In the genomic region with DNA sequence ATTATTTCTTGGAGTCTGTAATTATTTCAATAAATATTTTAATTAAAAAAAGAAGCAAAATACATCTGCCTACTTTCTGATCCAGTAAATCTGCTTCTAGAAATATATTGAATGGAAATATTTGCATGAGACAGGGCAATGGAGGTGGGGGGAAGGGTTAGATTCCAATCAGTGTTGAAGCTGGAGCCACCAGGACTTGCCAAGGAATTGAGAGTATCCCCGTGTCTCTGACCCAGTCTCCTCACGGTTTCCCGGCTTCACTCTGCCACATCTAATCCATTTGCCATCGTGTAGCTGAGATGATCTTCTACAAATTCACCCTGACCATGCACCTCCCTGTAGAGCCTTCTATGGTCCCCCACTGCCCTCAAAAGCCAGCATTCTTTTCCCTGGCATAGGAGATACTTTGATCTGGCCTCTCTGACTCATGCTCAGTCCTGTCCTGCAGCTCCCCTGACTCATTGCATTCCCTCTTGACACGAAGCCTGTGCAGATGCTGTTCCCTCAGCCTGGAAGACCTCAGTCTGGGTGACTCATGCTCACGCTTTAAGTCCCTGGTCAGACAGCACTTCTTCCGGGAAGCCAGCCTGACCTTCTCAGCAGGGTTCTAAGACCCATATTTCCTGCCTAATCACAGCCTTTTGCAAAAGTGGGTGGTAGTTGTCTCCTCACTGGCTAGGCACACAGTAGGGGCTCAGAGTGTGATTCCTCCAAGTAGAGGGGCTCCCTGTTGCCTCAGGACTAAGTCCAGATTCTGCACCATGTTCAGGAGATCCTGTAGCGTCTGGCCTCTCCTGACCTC, we compare ENCODE assay signal across 1 cellular context.
A peak's percentile ranks its signal among the peaks of the same experiment; 100 is the strongest.
TF ChIP-seq lines count a peak whose summit lies in the region.

No MANE protein-coding gene starts in this region.

TF ChIP-seq in K562, 482 proteins besides CTCF, POLR2A, EP300 and RAD21 (continued from another document and continues in another):
- peak; percentile 100 for TF ChIP-seq JUN (IDR thresholded peaks at IDR 0.05; ENCODE audit: borderline replicate concordance, low read depth, low read length)
- TF ChIP-seq JUN (CRISPR knock-in tag; IDR thresholded peaks at IDR 0.05; ENCODE audit: borderline replicate concordance), result peak; percentile 93; the same call in 1 of the 2 replicates
- peak; percentile 95 for TF ChIP-seq SMARCE1 (IDR thresholded peaks at IDR 0.05)
- TF ChIP-seq CC2D1A (IDR thresholded peaks at IDR 0.05), result peak; percentile 47; the same call in 1 of the 2 replicates
- TF ChIP-seq ZNF79 (CRISPR knock-in tag; IDR thresholded peaks at IDR 0.05; ENCODE audit: low read depth), result no peak
- 0 out of 2 replicates have a peak, but pooled peaks have one; percentile 16 for TF ChIP-seq HCFC1 (IDR thresholded peaks at IDR 0.05; ENCODE audit: low read depth, low read length)
- TF ChIP-seq, protein P1, sequence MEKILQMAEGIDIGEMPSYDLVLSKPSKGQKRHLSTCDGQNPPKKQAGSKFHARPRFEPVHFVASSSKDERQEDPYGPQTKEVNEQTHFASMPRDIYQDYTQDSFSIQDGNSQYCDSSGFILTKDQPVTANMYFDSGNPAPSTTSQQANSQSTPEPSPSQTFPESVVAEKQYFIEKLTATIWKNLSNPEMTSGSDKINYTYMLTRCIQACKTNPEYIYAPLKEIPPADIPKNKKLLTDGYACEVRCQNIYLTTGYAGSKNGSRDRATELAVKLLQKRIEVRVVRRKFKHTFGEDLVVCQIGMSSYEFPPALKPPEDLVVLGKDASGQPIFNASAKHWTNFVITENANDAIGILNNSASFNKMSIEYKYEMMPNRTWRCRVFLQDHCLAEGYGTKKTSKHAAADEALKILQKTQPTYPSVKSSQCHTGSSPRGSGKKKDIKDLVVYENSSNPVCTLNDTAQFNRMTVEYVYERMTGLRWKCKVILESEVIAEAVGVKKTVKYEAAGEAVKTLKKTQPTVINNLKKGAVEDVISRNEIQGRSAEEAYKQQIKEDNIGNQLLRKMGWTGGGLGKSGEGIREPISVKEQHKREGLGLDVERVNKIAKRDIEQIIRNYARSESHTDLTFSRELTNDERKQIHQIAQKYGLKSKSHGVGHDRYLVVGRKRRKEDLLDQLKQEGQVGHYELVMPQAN (IDR thresholded peaks at IDR 0.05; ENCODE audit: borderline replicate concordance), result no peak
- peak; percentile 71 to 86 for TF ChIP-seq TRIM24 (IDR thresholded peaks at IDR 0.05)
- TF ChIP-seq NEUROD1 (IDR thresholded peaks at IDR 0.05; ENCODE audit: borderline replicate concordance, low read depth, low read length, partially characterized antibody), result peak; percentile 48
- no peak for TF ChIP-seq SP2 (IDR thresholded peaks at IDR 0.05; ENCODE audit: extremely low read depth, low read depth, low read length, poor library complexity, severe bottlenecking)
- peak; percentile 72; the same call in 1 of the 2 replicates for TF ChIP-seq SMARCC2 (IDR thresholded peaks at IDR 0.05; ENCODE audit: low read depth)
- peak; percentile 73; the same call in 1 of the 2 replicates for TF ChIP-seq TRIM28 (IDR thresholded peaks at IDR 0.05)
- no peak for TF ChIP-seq CCNT2 (IDR thresholded peaks at IDR 0.05; ENCODE audit: borderline replicate concordance, extremely low read depth, insufficient read length, low read depth, low read length)
- TF ChIP-seq, protein P2, sequence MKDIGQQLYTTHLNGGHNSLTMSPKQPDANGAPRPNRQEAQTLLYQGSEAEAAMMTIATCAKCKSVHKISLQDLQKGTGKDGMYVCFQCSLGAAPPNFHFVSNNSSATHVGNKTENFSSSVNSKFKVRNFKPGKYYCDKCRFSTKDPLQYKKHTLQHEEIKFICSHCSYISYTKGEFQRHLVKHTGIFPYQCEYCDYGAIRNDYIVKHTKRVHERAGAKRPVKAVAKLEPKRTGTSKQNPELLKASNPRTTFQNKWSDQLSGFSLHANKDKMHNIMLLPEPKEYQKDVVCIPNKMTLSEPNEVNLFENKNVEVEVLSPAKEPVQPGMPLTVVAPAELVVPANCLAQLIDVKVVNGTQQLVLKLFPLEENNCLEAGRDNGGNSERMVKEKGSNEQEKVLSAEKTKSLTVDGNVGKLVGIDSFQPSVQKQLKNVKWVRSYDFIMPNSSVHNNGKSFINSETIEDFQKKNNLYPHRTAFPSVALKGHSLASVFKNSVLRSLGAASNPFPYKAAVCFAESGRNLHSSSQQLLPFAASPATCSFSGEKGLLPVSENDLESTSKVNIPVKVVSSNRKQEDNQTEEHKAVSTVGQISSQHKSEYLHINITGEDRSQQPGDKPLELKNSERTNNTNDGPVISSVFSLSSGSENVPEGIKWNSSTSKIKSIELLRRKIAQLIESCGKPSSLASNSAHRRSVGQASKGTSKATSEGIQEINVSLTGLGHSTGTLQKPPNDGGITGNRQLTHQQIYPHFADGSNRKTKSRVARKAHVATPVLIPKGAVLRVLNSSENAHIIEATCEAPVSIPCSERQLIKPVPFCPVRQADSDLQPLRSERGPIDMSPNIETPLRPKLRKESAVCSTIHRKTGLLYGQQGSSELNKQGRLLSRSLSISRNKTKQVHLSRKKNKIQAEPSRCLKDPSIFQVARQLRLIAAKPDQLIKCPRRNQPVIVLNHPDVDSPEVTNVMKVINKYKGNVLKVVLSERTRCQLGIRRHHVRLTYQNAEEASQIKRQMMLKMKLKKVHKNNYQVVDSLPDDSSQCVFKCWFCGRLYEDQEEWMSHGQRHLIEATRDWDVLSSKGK (CRISPR knock-in tag; IDR thresholded peaks at IDR 0.05), result no peak
- 0 out of 2 replicates have a peak, but pooled peaks have one; percentile 34 for TF ChIP-seq TCF7 (IDR thresholded peaks at IDR 0.05; ENCODE audit: borderline replicate concordance)
- TF ChIP-seq PHF8 (IDR thresholded peaks at IDR 0.05; ENCODE audit: borderline replicate concordance, low read length), result no peak
- TF ChIP-seq RFX5 (IDR thresholded peaks at IDR 0.05; ENCODE audit: low read depth, low read length), result no peak
- TF ChIP-seq, protein P3, sequence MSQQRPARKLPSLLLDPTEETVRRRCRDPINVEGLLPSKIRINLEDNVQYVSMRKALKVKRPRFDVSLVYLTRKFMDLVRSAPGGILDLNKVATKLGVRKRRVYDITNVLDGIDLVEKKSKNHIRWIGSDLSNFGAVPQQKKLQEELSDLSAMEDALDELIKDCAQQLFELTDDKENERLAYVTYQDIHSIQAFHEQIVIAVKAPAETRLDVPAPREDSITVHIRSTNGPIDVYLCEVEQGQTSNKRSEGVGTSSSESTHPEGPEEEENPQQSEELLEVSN (IDR thresholded peaks at IDR 0.05; ENCODE audit: borderline replicate concordance in 1 of 2, extremely low read depth in 1 of 2, insufficient read depth in 1 of 2, insufficient read length in 1 of 2, low read depth in 1 of 2, low read length in 1 of 2, poor library complexity in 1 of 2, severe bottlenecking in 1 of 2), result no peak
- peak; percentile 74 for TF ChIP-seq ETV1 (tag; conservative IDR thresholded peaks at IDR 0.05; ENCODE audit: low read depth)
- 0 out of 2 replicates have a peak, but pooled peaks have one; percentile 25 for TF ChIP-seq RNF2 (IDR thresholded peaks at IDR 0.05)
- TF ChIP-seq E2F5 (CRISPR knock-in tag; IDR thresholded peaks at IDR 0.05), result no peak
- peak in 1 of 2 experiments; percentile 86; a peak in 2 of 4 replicates for TF ChIP-seq HDAC1 (IDR thresholded peaks at IDR 0.05)
- TF ChIP-seq ZBTB7A (IDR thresholded peaks at IDR 0.05; ENCODE audit: borderline replicate concordance, control insufficient read depth, low read depth, low read length), result 0 out of 2 replicates have a peak, but pooled peaks have one; percentile 22
- TF ChIP-seq KLF1 (tag; IDR thresholded peaks at IDR 0.05), result no peak
- TF ChIP-seq, protein P4, sequence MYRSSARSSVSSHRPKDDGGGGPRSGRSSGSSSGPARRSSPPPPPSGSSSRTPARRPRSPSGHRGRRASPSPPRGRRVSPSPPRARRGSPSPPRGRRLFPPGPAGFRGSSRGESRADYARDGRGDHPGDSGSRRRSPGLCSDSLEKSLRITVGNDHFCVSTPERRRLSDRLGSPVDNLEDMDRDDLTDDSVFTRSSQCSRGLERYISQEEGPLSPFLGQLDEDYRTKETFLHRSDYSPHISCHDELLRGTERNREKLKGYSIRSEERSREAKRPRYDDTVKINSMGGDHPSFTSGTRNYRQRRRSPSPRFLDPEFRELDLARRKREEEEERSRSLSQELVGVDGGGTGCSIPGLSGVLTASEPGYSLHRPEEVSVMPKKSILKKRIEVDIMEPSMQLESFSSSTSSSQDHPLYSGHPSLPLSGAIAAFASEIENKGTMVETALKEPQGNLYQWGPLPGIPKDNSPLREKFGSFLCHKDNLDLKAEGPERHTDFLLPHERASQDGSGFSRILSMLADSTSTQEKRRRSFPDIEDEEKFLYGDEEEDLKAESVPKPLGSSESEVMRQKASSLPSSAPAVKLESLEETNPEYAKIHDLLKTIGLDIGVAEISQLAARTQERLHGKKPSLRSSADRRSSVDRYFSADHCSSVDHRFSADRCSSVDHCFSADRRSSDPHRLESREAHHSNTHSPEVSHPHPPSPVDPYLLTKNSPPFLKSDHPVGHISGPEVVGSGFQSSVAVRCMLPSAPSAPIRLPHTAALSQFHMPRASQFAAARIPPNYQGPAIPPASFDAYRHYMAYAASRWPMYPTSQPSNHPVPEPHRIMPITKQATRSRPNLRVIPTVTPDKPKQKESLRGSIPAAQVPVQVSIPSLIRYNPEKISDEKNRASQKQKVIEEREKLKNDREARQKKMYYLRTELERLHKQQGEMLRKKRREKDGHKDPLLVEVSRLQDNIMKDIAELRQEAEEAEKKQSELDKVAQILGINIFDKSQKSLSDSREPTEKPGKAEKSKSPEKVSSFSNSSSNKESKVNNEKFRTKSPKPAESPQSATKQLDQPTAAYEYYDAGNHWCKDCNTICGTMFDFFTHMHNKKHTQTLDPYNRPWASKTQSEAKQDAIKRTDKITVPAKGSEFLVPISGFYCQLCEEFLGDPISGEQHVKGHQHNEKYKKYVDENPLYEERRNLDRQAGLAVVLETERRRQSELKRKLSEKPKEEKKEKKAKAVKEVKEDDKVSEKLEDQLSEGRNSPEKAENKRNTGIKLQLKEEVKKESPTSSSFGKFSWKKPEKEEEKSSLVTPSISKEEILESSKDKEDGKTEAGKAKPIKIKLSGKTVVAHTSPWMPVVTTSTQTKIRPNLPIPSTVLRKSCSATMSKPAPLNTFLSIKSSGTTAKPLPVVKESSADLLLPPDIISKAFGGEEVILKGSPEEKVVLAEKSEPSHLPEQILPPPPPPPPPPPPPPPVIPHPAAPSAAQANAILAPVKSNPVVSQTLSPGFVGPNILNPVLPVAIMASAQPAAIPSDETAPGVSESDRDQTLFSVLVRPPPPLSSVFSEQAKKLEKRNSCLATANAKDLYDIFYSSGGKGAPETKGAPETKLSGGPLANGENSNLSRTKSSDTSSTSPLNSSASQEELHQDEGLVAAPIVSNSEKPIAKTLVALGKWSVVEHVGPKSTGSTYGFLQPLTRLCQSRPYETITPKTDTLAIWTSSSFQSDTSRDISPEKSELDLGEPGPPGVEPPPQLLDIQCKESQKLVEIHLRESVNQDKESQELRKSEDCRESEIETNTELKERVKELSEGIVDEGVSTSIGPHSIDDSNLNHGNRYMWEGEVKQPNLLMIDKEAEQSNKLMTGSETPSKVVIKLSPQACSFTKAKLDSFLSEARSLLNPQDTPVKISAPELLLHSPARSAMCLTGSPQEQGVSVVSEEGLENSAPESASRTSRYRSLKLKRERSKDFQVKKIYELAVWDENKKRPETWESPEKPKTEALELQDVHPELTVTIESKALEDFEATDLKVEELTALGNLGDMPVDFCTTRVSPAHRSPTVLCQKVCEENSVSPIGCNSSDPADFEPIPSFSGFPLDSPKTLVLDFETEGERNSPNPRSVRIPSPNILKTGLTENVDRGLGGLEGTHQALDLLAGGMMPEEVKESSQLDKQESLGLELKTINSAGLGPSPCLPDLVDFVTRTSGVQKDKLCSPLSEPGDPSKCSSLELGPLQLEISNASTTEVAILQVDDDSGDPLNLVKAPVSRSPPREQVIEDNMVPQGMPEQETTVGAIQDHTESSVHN (IDR thresholded peaks at IDR 0.05; ENCODE audit: borderline replicate concordance in 1 of 2, low read depth in 1 of 2), result peak in 1 of 2 experiments; percentile 77; a peak in 2 of 4 replicates
- no peak for TF ChIP-seq ASH1L (IDR thresholded peaks at IDR 0.05; ENCODE audit: borderline replicate concordance, low read depth, partially characterized antibody)
- no peak for TF ChIP-seq NCOA1 (IDR thresholded peaks at IDR 0.05; ENCODE audit: low read depth)
- TF ChIP-seq MAFF (IDR thresholded peaks at IDR 0.05; ENCODE audit: low read length), result 0 out of 2 replicates have a peak, but pooled peaks have one; percentile 16
- TF ChIP-seq, protein P5, sequence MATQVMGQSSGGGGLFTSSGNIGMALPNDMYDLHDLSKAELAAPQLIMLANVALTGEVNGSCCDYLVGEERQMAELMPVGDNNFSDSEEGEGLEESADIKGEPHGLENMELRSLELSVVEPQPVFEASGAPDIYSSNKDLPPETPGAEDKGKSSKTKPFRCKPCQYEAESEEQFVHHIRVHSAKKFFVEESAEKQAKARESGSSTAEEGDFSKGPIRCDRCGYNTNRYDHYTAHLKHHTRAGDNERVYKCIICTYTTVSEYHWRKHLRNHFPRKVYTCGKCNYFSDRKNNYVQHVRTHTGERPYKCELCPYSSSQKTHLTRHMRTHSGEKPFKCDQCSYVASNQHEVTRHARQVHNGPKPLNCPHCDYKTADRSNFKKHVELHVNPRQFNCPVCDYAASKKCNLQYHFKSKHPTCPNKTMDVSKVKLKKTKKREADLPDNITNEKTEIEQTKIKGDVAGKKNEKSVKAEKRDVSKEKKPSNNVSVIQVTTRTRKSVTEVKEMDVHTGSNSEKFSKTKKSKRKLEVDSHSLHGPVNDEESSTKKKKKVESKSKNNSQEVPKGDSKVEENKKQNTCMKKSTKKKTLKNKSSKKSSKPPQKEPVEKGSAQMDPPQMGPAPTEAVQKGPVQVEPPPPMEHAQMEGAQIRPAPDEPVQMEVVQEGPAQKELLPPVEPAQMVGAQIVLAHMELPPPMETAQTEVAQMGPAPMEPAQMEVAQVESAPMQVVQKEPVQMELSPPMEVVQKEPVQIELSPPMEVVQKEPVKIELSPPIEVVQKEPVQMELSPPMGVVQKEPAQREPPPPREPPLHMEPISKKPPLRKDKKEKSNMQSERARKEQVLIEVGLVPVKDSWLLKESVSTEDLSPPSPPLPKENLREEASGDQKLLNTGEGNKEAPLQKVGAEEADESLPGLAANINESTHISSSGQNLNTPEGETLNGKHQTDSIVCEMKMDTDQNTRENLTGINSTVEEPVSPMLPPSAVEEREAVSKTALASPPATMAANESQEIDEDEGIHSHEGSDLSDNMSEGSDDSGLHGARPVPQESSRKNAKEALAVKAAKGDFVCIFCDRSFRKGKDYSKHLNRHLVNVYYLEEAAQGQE (CRISPR knock-in tag; IDR thresholded peaks at IDR 0.05; ENCODE audit: low read depth), result no peak
- peak; percentile 45 for TF ChIP-seq NCOR1 (IDR thresholded peaks at IDR 0.05)
